21 cellular contexts compared by ENCODE assay signal in the genomic region with DNA sequence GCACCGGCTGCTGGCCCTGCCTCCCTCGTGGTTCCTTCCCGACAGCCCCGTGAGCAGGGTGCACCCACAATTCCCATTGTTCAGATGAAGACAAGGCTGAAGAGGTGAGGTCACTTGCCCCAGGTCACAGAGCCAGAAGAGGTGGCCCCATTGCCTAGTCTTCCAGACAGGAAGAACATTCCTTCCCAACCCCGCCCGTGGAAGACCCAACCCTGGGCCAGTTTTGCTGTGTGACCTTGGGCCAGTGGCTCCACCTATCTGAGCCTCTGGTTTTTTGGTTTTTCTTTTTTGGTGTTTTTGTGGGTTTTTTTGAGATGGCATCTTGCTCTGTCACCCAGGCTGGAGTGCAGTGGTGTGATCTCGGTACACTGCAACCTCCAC.
DNase-seq lines count a peak whose midpoint lies in the region; ATAC-seq, FAIRE-seq and TF ChIP-seq lines count a peak whose summit lies in the region.
"Had no signal": no experiment of that assay in that cellular context is flagged by ENCODE, and none has a peak within 500 bp of the region (broad histone marks: within the 10 kb centered on the region; RNA-seq: fewer than 3 reads in every experiment).

No MANE protein-coding gene starts in this region.

- intact Hi-C loops in left ventricle myocardium inferior (cut with micrococcal nuclease) (loop anchor here (10.0 kb wide), 1 partner anchor 125 kb away; no protein-coding TSS in a partner anchor), Right ventricle myocardium inferior (cut with DNase I) (loop anchor here (5.0 to 10.0 kb wide), 3 partner anchors 52 to 118 kb away; a partner anchor contains a TSS)

- H3K9me2 ChIP-seq in MM.1S (replicated peaks; ENCODE audit: insufficient read depth, low read length) = no peaks in the 10 kb centered on the region
- H3K9me2 ChIP-seq: SK-N-SH had no signal

- H3K27me3 ChIP-seq in left ventricle myocardium inferior (ENCODE audit: low read depth) = no peaks in the 10 kb centered on the region
- H3K27me3 ChIP-seq in NT2/D1 (ENCODE audit: insufficient read depth, insufficient read length) = no peaks in the 10 kb centered on the region
- peaks cover 35% of the 10 kb centered on the region for H3K27me3 ChIP-seq in MM.1S (replicated peaks; ENCODE audit: insufficient read depth, low read length)

- H3K9ac ChIP-seq in NT2/D1 (ENCODE audit: insufficient read length, low read depth) (peak overlapping the region; percentile 39), MM.1S (ENCODE audit: low read length) (no peak overlapping the region)
- H3K9ac ChIP-seq: SK-N-SH had no signal

- H3K79me2 ChIP-seq in MM.1S (ENCODE audit: low read length) = no peaks in the 10 kb centered on the region

- peaks cover 32% of the 10 kb centered on the region for H3K4me1 ChIP-seq in left ventricle myocardium inferior
- peaks cover 32% of the 10 kb centered on the region for H3K4me1 ChIP-seq in NT2/D1 (ENCODE audit: insufficient read depth, insufficient read length)
- H3K4me1 ChIP-seq in MM.1S (ENCODE audit: low read length) = peaks cover 2% of the 10 kb centered on the region; the same call in 1 of the 2 replicates
- H3K4me1 ChIP-seq: HAP-1 had no signal

- H3K4me3 ChIP-seq in left ventricle myocardium inferior (no peak overlapping the region), NT2/D1 (ENCODE audit: insufficient read length, low read depth) (no peak overlapping the region), MM.1S (ENCODE audit: low read length) (no peak overlapping the region)
- H3K4me3 ChIP-seq: HAP-1 had no signal

- peak overlapping the region; percentile 27 for H3K27ac ChIP-seq in left ventricle myocardium inferior (replicated peaks)
- H3K27ac ChIP-seq in MM.1S (ENCODE audit: low read length) = no peak overlapping the region
- H3K27ac ChIP-seq: C4-2B, HL-60 had no signal

- FAIRE-seq in D721Med (lab: Jason Lieb, UNC) = no peak
- FAIRE-seq: A204.1, G401.6 had no signal

- DNase-seq in left ventricle myocardium inferior (no peak), Right ventricle myocardium inferior (ENCODE audit: missing footprints) (no peak), NT2/D1 (ENCODE audit: low read depth, low spot score) (no peak), islet precursor cell (peak; percentile 68), 8988T (no peak), D721Med (ENCODE audit: insufficient read length, low spot score) (no peak), MM.1S (no peak), hippocampal formation (lab: John Stamatoyannopoulos, UW) (no peak)
- DNase-seq: DMS79 treated with DMSO at 0.1 percent for 48 hours, NCI-H1105, NCI-H2081 treated with DMSO at 0.1 percent for 48 hours, NCI-H510A treated with DMSO at 0.1 percent for 48 hours, NCI-H774, PC-3, SHP77, SK-N-SH had no signal

- no peaks in the 10 kb centered on the region for H3F3A ChIP-seq in MM.1S (ENCODE audit: insufficient read depth, low read length)

- ATAC-seq in Right ventricle myocardium inferior = no peak
- ATAC-seq: PC-3 had no signal

- no peak overlapping the region for H3K4me2 ChIP-seq in MM.1S (ENCODE audit: low read depth, low read length)
- H3K4me2 ChIP-seq: SK-N-SH had no signal

- no peak for TF ChIP-seq CTCF in left ventricle myocardium inferior (IDR thresholded peaks at IDR 0.05; ENCODE audit: borderline replicate concordance)
- TF ChIP-seq CTCF in D721Med (IDR thresholded peaks at IDR 0.05; ENCODE audit: insufficient read depth, missing control alignments) = no peak
- TF ChIP-seq CTCF in MM.1S (IDR thresholded peaks at IDR 0.05; ENCODE audit: low read length) = no peak

- H3K9me3 ChIP-seq in left ventricle myocardium inferior (replicated peaks) (no peaks in the 10 kb centered on the region), NT2/D1 (ENCODE audit: insufficient read depth, low read length) (no peaks in the 10 kb centered on the region), MM.1S (replicated peaks; ENCODE audit: insufficient read depth, low read length) (no peaks in the 10 kb centered on the region)
- H3K9me3 ChIP-seq: HAP-1, SK-N-SH had no signal

- no peak overlapping the region for H2AFZ ChIP-seq in MM.1S (ENCODE audit: low read length)

- no peaks in the 10 kb centered on the region for H3K36me3 ChIP-seq in left ventricle myocardium inferior
- H3K36me3 ChIP-seq in NT2/D1 (ENCODE audit: insufficient read depth, insufficient read length, low read length) = no peaks in the 10 kb centered on the region
- no peaks in the 10 kb centered on the region for H3K36me3 ChIP-seq in MM.1S (replicated peaks; ENCODE audit: insufficient read depth, low read length)
- H3K36me3 ChIP-seq: HAP-1 had no signal

- no peaks in the 10 kb centered on the region for H4K20me1 ChIP-seq in MM.1S (ENCODE audit: insufficient read depth, low read length)
